Comparison of ENCODE assay signal across 14 cellular contexts in the genomic region with DNA sequence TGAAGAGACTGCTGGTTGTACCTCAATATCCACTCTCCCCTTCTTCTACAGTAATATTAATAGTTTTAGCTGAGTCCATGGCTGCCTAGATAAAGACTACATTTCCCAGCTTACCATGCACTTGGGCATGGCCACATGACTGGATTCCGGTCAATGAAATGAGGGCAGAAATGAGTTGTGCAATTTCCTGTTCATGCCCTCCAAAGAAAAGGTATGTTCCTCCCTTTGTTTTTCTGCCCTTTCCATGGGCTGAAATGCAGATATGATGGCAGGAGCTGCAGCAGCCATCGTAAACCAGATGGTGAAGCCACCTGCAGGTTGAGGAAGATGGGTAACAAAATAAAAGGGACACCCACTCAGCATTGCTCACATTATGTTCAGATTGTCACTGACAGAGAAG. TPM values are rescaled to one million over a fixed set of nuclear protein-coding genes. Genes with fewer than 3 reads are reported as not detected.
DNase-seq lines count a peak whose midpoint lies in the region; ATAC-seq, FAIRE-seq and TF ChIP-seq lines count a peak whose summit lies in the region.
"Had no signal": no experiment of that assay in that cellular context is flagged by ENCODE, and none has a peak within 500 bp of the region (broad histone marks: within the 10 kb centered on the region; RNA-seq: fewer than 3 reads in every experiment).

No MANE protein-coding gene starts in this region.

- 56 to 61% (median 61%) methylated on average over 2 of the region's 2 CpGs for WGBS in psoas muscle, 3 donors

- no peak overlapping the region for H3K27ac ChIP-seq in psoas muscle
- H3K27ac ChIP-seq: spleen had no signal

- peak; percentile 76 for FAIRE-seq in TTC549 (lab: Jason Lieb, UNC)
- FAIRE-seq in GM12892 (lab: Jason Lieb, UNC) = no peak
- FAIRE-seq: H54 had no signal

- TF ChIP-seq CTCF in psoas muscle (IDR thresholded peaks at IDR 0.05) = no peak

- no peak overlapping the region for H3K4me3 ChIP-seq in psoas muscle
- H3K4me3 ChIP-seq: spleen had no signal

- no peak for TF ChIP-seq POLR2A in GM12892 (IDR thresholded peaks at IDR 0.05; ENCODE audit: low read depth, low read length)
- no peak for TF ChIP-seq POLR2A in erythroblast (IDR thresholded peaks at IDR 0.05; ENCODE audit: low read length)

- H3K9me3 ChIP-seq in psoas muscle = no peaks in the 10 kb centered on the region

- ATAC-seq in HG02678 (IDR thresholded peaks at IDR 0.05; ENCODE audit: unreplicated experiment) = no peak
- no peak for ATAC-seq in psoas muscle

- no peaks in the 10 kb centered on the region for H3K4me1 ChIP-seq in psoas muscle
- H3K4me1 ChIP-seq: spleen had no signal

- intact Hi-C loops in psoas muscle (cut with DNase I) = no loop called here

- peak; percentile 73 for DNase-seq in ELR (ENCODE audit: low read depth)
- peak; percentile 50 for DNase-seq in LHCN-M2 (ENCODE audit: low read depth)
- peak; percentile 73 for DNase-seq in kidney tubule cell (ENCODE audit: low spot score)
- no peak for DNase-seq in GM12892 (ENCODE audit: insufficient read length)
- no peak for DNase-seq in erythroblast (lab: John Stamatoyannopoulos, UW)
- DNase-seq in psoas muscle = no peak
- DNase-seq: activated CD4-positive, CD25-positive, alpha-beta regulatory T cell treated with anti-CD3 and anti-CD28 coated beads, Interleukin-2, amount 50 U/mL, for 72 hours; activated naive CD4-positive, alpha-beta T cell treated with anti-CD3 and anti-CD28 coated beads for 36 hours; DMS79; naive B cell; spleen had no signal

- H3K36me3 ChIP-seq in psoas muscle (ENCODE audit: insufficient read depth in 1 of 2, low read depth in 1 of 2) = no peaks in the 10 kb centered on the region
- H3K36me3 ChIP-seq: spleen had no signal

- H3K27me3 ChIP-seq in psoas muscle (ENCODE audit: insufficient read depth in 3 of 3, low read length in 2 of 3) = peaks cover 0 to 35% (median 8%) of the 10 kb centered on the region in 3 donors

RNA-seq across cellular contexts. Expression of a gene that starts 15.3 kb away (rescaled TPM):
- total RNA-seq in LHCN-M2 (2014; rRNA removed) (0.17 and 0.32 TPM in 2 replicates), psoas muscle (not detected)
- 0.53 TPM for polyA plus RNA-seq in LHCN-M2 (2012)
- polyA plus RNA-seq in GM12892 (2012; ENCODE audit: missing spikeins) = not detected
- under 1 TPM; 0.01 to 0.05 (median 0.01) TPM for polyA plus RNA-seq in psoas muscle

RNA-seq across cellular contexts. Expression of a gene that starts 43.6 kb away (rescaled TPM):
- total RNA-seq in LHCN-M2 (2014; rRNA removed) (0.17 and 1.3 TPM in 2 replicates), psoas muscle (1 to 10 TPM; 4.5 to 8.0 (median 7.7) TPM)
- 0.24 TPM for polyA plus RNA-seq in LHCN-M2 (2012)
- 30.7 TPM for polyA plus RNA-seq in GM12892 (2012; ENCODE audit: missing spikeins)
- polyA plus RNA-seq in psoas muscle = 1 to 10 TPM; 4.3 to 9.6 (median 8.2) TPM

Comparison
In these comparisons a context has a peak if more than half of its experiments do, and no peak if none do; other contexts are left out.
1. DNase-seq: peak in ELR (single experiment), LHCN-M2 (single experiment) and kidney tubule cell (single experiment); none in GM12892 (single experiment), erythroblast (0 of 2) and psoas muscle (0 of 2).